In the genomic region with DNA sequence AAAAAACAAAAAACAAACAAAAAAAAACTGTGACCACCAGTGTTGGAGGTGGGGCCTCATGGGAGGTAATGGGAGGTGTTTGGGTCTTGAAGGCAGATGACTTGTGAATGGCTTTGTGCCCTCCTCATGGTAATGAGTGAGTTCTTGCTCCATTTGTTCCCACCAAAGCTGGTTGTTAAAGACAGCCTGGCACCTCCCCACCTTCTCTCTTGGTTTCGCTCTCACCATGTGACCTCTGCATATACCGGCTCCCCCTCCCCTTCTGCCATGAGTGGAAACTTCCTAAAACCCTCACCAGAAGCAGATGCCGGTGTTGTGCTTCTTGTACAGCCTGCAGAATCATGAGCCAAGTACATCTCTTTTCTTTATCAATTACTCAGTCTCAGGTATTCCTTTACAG, we compare ENCODE assay signal across 25 cellular contexts.
"Had no signal": no experiment of that assay in that cellular context is flagged by ENCODE, and none has a peak within 500 bp of the region (broad histone marks: within the 10 kb centered on the region; RNA-seq: fewer than 3 reads in every experiment).

No MANE protein-coding gene starts in this region.

- FAIRE-seq: RCC 7860 had no signal

- H3K36me3 Mint-ChIP-seq: activated naive CD4-positive, alpha-beta T cell treated with anti-CD3 and anti-CD28 coated beads, Interleukin-2, amount 10 ng/mL, durations not matched to agents 7 days and 5 days; activated naive CD8-positive, alpha-beta T cell treated with anti-CD3 and anti-CD28 coated beads for 36 hours; WTC11 had no signal

- H3K9me3 ChIP-seq: SJSA1 had no signal

- H3K4me3 Mint-ChIP-seq: activated CD4-positive, alpha-beta T cell treated with anti-CD3 and anti-CD28 coated beads, Interleukin-2, amount 10 ng/mL, durations not matched to agents 24 days and 14 days; activated naive CD4-positive, alpha-beta T cell treated with anti-CD3 and anti-CD28 coated beads, Interleukin-2, amount 10 ng/mL, durations not matched to agents 7 days and 5 days; activated naive CD8-positive, alpha-beta T cell treated with anti-CD3 and anti-CD28 coated beads for 36 hours; activated T-helper 17 cell treated with anti-CD3 and anti-CD28 coated beads, Interleukin-2, amount 50 U/mL, for 72 hours; T-helper 17 cell; WTC11 had no signal

- H3K9me3 Mint-ChIP-seq: activated CD4-positive, alpha-beta T cell treated with anti-CD3 and anti-CD28 coated beads, Interleukin-2, amount 10 ng/mL, durations not matched to agents 24 days and 14 days; activated naive CD4-positive, alpha-beta T cell treated with anti-CD3 and anti-CD28 coated beads, Interleukin-2, amount 10 ng/mL, durations not matched to agents 7 days and 5 days; activated naive CD8-positive, alpha-beta T cell treated with anti-CD3 and anti-CD28 coated beads for 36 hours; activated T-helper 17 cell treated with anti-CD3 and anti-CD28 coated beads, Interleukin-2, amount 50 U/mL, for 72 hours had no signal

- H3K4me1 Mint-ChIP-seq: activated T-helper 17 cell treated with anti-CD3 and anti-CD28 coated beads, Interleukin-2, amount 50 U/mL, for 72 hours; WTC11 had no signal

- H3K27me3 ChIP-seq: brain microvascular endothelial cell, cardiac muscle cell, SJSA1 had no signal

- H3K4me3 ChIP-seq: cardiac muscle cell, SJSA1 had no signal

- H3K27ac ChIP-seq: brain microvascular endothelial cell, cardiac muscle cell, SJSA1 had no signal

- H3K27ac Mint-ChIP-seq: activated CD4-positive, alpha-beta T cell treated with anti-CD3 and anti-CD28 coated beads, Interleukin-2, amount 10 ng/mL, durations not matched to agents 24 days and 14 days; activated naive CD4-positive, alpha-beta T cell treated with anti-CD3 and anti-CD28 coated beads, Interleukin-2, amount 10 ng/mL, durations not matched to agents 7 days and 5 days; activated naive CD8-positive, alpha-beta T cell treated with anti-CD3 and anti-CD28 coated beads for 36 hours; activated T-helper 17 cell treated with anti-CD3 and anti-CD28 coated beads, Interleukin-2, amount 50 U/mL, for 72 hours; T-helper 17 cell; WTC11 had no signal

- H3K4me1 ChIP-seq: SJSA1 had no signal

- ATAC-seq: activated T-helper 17 cell treated with anti-CD3 and anti-CD28 coated beads, Interleukin-2, amount 50 U/mL, for 72 hours; PC-3; T-helper 17 cell; WTC11 had no signal

- DNase-seq: activated CD4-positive, alpha-beta T cell treated with anti-CD3 and anti-CD28 coated beads for 1 hour; activated CD4-positive, alpha-beta T cell treated with anti-CD3 and anti-CD28 coated beads, Interleukin-2, amount 10 ng/mL, durations not matched to agents 24 days and 14 days; activated CD4-positive, alpha-beta T cell treated with anti-CD3 and anti-CD28 coated beads, Interleukin-2, amount 50 U/mL, for 48 hours; activated gamma-delta T cell treated with Interleukin-2 at 50 U/mL for 16 hours; activated naive CD4-positive, alpha-beta T cell treated with anti-CD3 and anti-CD28 coated beads, Interleukin-2, amount 10 ng/mL, durations not matched to agents 7 days and 5 days; activated naive CD8-positive, alpha-beta T cell treated with anti-CD3 and anti-CD28 coated beads for 36 hours; activated T-cell treated with anti-CD3 and anti-CD28 coated beads for 4 hours; activated T-cell treated with anti-CD3 and anti-CD28 coated beads, Interleukin-2, amount 50 U/mL, for 48 hours; brain microvascular endothelial cell; Karpas-422; NCI-H1105 treated with DMSO at 0.1 percent for 48 hours; NCI-H1436 treated with DMSO at 0.1 percent for 48 hours; NCI-H187 treated with DMSO at 0.1 percent for 48 hours; NCI-H2081 treated with DMSO at 0.1 percent for 48 hours; NCI-H446; NCI-H524; PC-3; SHP77; T-helper 17 cell; T-helper 9 cell had no signal

- H3K36me3 ChIP-seq: brain microvascular endothelial cell, cardiac muscle cell, SJSA1 had no signal
